In genomic region chr9:68704804-68705635, GRCh38 we compare ENCODE assay signal across 8 cellular contexts. TPM values are rescaled to one million over a fixed set of nuclear protein-coding genes. Genes with fewer than 3 reads are reported as not detected.
A peak's percentile ranks its signal among the peaks of the same experiment; 100 is the strongest.
DNase-seq lines count a peak whose midpoint lies in the region; ATAC-seq and TF ChIP-seq lines count a peak whose summit lies in the region.

A gene with protein sequence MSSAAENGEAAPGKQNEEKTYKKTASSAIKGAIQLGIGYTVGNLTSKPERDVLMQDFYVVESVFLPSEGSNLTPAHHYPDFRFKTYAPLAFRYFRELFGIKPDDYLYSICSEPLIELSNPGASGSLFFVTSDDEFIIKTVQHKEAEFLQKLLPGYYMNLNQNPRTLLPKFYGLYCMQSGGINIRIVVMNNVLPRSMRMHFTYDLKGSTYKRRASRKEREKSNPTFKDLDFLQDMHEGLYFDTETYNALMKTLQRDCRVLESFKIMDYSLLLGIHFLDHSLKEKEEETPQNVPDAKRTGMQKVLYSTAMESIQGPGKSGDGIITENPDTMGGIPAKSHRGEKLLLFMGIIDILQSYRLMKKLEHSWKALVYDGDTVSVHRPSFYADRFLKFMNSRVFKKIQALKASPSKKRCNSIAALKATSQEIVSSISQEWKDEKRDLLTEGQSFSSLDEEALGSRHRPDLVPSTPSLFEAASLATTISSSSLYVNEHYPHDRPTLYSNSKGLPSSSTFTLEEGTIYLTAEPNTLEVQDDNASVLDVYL (plus strand): TSS chr9:68705240. CDS start chr9:68822615, 117,375 bp downstream.

- no peaks in the 10 kb centered on the region for H3K9me2 ChIP-seq in Karpas-422 (replicated peaks; ENCODE audit: insufficient read depth, low read length)

- H3K27ac ChIP-seq in Karpas-422 (ENCODE audit: low read length): no peak within 1 kb of the TSS

- intact Hi-C loops in left colon (cut with DNase I, micrococcal nuclease): loop anchor here in 1 of 2 donors (5.0 kb wide), 1 partner anchor 292 kb away; no protein-coding TSS in a partner anchor

- H3K9ac ChIP-seq in Karpas-422 (ENCODE audit: low read length): peak within 1 kb of the TSS; percentile 62

- H3K27me3 ChIP-seq in Karpas-422 (ENCODE audit: low read length): no peaks in the 10 kb centered on the region; the same call in 1 of the 2 replicates

- ATAC-seq in GM21786 (IDR thresholded peaks at IDR 0.05; ENCODE audit: unreplicated experiment) (peak; percentile 74), left colon (peak; percentile 82)

- H4K20me1 ChIP-seq in Karpas-422 (ENCODE audit: insufficient read depth, low read depth, low read length): no peaks in the 10 kb centered on the region; the same call in 1 of the 2 replicates

- H3K36me3 ChIP-seq in Karpas-422 (ENCODE audit: insufficient read depth, low read length): no peaks in the 10 kb centered on the region

- peak within 1 kb of the TSS; percentile 83; the same call in 1 of the 2 replicates for H2AFZ ChIP-seq in Karpas-422 (ENCODE audit: low read length)

- H3K4me1 ChIP-seq in Karpas-422 (ENCODE audit: low read length): peaks cover 19% of the 10 kb centered on the region

- peak; percentile 8 for TF ChIP-seq CTCF in GM12873 (IDR thresholded peaks at IDR 0.05; ENCODE audit: insufficient read depth, low read depth, low read length, missing control alignments)

- peak within 1 kb of the TSS; percentile 75 for H3K4me3 ChIP-seq in Karpas-422 (ENCODE audit: low read length)

- no peaks in the 10 kb centered on the region for H3K9me3 ChIP-seq in Karpas-422 (ENCODE audit: low read length)

- DNase-seq in Karpas-422 (peak; percentile 91), SKM-1 (lab: John Stamatoyannopoulos, UW; ENCODE audit: unreplicated experiment) (peak; percentile 21), cerebellum (ENCODE audit: low spot score) (peak; percentile 81), left colon (peak; percentile 87 to 91), NCI-H524 treated with DMSO at 0.1 percent for 48 hours (lab: John Stamatoyannopoulos, UW) (no peak)
- DNase-seq in stimulated activated CD4-positive, alpha-beta T cell treated with anti-CD3 and anti-CD28 coated beads, Interleukin-15, amount 100 ng/mL, for 24 hours: peak; percentile 77

- peak within 1 kb of the TSS; percentile 90 for H3K4me2 ChIP-seq in Karpas-422 (ENCODE audit: low read depth, low read length, poor library complexity, severe bottlenecking)

- H3K79me2 ChIP-seq in Karpas-422 (ENCODE audit: low read length): no peaks in the 10 kb centered on the region

RNA-seq across cellular contexts. Expression of the gene that starts here (rescaled TPM):
- total RNA-seq in Karpas-422 (2014; rRNA removed; shearing (Covaris generic); ENCODE audit: low replicate concordance): not detected in 2 replicates
- total RNA-seq in cerebellum (20.2 TPM), left colon (10 to 100 TPM; 83.1 to 91.6 TPM)

Comparison
In these comparisons a context has a peak if more than half of its experiments do, and no peak if none do; other contexts are left out.
1. RNA of the gene that starts here (total RNA-seq): 83.1 to 91.6 TPM in left colon and 20.2 TPM in cerebellum (single experiment); not detected in Karpas-422; every median in the first group is over 10 times any median in the second.
2. Peak in DNase-seq, H3K4me3 ChIP-seq, H3K9ac ChIP-seq and H3K4me2 ChIP-seq in Karpas-422; RNA of the gene not detected or under 1 TPM.